17 cellular contexts compared by ENCODE assay signal in the genomic region with DNA sequence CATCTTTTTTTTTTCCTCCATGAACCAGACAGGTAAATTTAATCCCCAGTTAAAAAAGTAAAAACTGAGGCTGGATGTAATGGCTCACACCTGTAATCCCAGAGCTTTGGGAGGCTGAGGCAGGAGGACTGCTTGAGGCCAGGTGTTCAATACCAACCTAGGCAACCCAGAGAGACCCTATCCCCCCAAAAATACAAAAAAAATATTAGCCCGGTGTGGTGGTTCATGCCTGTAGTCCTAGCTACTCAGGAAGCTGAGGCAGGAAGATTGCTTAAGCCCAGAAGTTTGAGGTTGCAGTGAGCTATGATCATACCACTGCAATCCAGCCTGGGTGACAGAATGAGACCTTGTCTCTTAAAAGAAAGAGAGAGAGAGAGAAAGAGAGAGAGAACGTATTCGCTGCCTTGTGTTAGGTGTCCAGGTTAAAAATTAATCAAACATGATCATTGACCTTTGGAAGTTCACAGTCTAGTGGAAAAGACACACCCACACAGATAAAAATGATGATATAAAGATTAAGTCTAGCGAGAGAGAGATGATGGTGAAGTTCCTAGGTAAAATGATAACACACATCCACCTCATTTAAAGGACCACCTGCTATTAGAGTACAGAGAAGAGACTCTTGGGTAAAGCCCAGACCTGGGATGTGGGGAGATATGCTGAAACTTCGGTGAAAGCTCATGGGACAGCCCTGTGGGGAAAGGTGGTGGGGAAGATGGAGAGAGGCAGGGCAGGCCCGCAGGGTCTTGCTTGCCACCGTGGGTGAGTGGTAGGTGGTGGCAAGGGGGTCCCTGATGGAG. TPM values are rescaled to one million over a fixed set of nuclear protein-coding genes. Genes with fewer than 3 reads are reported as not detected.
DNase-seq lines count a peak whose midpoint lies in the region; ATAC-seq, FAIRE-seq and TF ChIP-seq lines count a peak whose summit lies in the region.
"Had no signal": no experiment of that assay in that cellular context is flagged by ENCODE, and none has a peak within 500 bp of the region (broad histone marks: within the 10 kb centered on the region; RNA-seq: fewer than 3 reads in every experiment).

No MANE protein-coding gene starts in this region.

- H3K27ac Mint-ChIP-seq in CD8-positive, alpha-beta T cell, result no peak overlapping the region

- H3K4me1 ChIP-seq in neutrophil (ENCODE audit: control insufficient read depth in 1 of 2, insufficient read depth in 1 of 2, low read depth in 1 of 2, low read length in 1 of 2) (peaks cover 22 to 30% of the 10 kb centered on the region in 2 experiments), ascending aorta (no peaks in the 10 kb centered on the region)
- no peaks in the 10 kb centered on the region for H3K4me1 ChIP-seq in CD8-positive, alpha-beta T cell (ENCODE audit: insufficient read depth, low read length)
- H3K4me1 ChIP-seq: sigmoid colon, SJCRH30 had no signal

- no peaks in the 10 kb centered on the region for H3K36me3 Mint-ChIP-seq in CD8-positive, alpha-beta T cell

- no peak overlapping the region for H3K4me3 ChIP-seq in neutrophil (ENCODE audit: low read depth in 1 of 2, low read length in 1 of 2)
- no peak overlapping the region for H3K4me3 ChIP-seq in CD8-positive, alpha-beta T cell (ENCODE audit: low read depth, low read length)
- H3K4me3 ChIP-seq in ascending aorta, result no peak overlapping the region
- H3K4me3 ChIP-seq: sigmoid colon, SJCRH30 had no signal

- H3K36me3 ChIP-seq in neutrophil, result no peaks in the 10 kb centered on the region
- H3K36me3 ChIP-seq in CD8-positive, alpha-beta T cell (ENCODE audit: insufficient read depth, low read length), result no peaks in the 10 kb centered on the region
- H3K36me3 ChIP-seq in ascending aorta, result no peaks in the 10 kb centered on the region
- H3K36me3 ChIP-seq: sigmoid colon, SJCRH30 had no signal

- peaks cover 2% of the 10 kb centered on the region for H3K27me3 Mint-ChIP-seq in CD8-positive, alpha-beta T cell (ENCODE audit: low read depth)

- H3K9me3 ChIP-seq in neutrophil, result no peaks in the 10 kb centered on the region
- no peaks in the 10 kb centered on the region for H3K9me3 ChIP-seq in CD8-positive, alpha-beta T cell (ENCODE audit: low read length)
- H3K9me3 ChIP-seq in ascending aorta, result no peaks in the 10 kb centered on the region
- H3K9me3 ChIP-seq: sigmoid colon, SJCRH30 had no signal

- H3K9me3 Mint-ChIP-seq in CD8-positive, alpha-beta T cell, result no peaks in the 10 kb centered on the region

- H3K4me1 Mint-ChIP-seq in CD8-positive, alpha-beta T cell (ENCODE audit: low read depth), result peaks cover 4% of the 10 kb centered on the region

- H3K27me3 ChIP-seq in neutrophil (no peaks in the 10 kb centered on the region), ascending aorta (no peaks in the 10 kb centered on the region)
- H3K27me3 ChIP-seq in CD8-positive, alpha-beta T cell (ENCODE audit: insufficient read depth, low read length), result no peaks in the 10 kb centered on the region
- H3K27me3 ChIP-seq: sigmoid colon, SJCRH30 had no signal

- CTCF ChIA-PET in CD8-positive, alpha-beta T cell (lab: Charles Lee), result interaction anchor here (0.7 to 2.4 kb wide), 4 partner anchors 11 to 27 kb away, joined by 3 to 8 read pairs (median 4); no protein-coding TSS in a partner anchor

- no peak overlapping the region for H3K4me3 Mint-ChIP-seq in CD8-positive, alpha-beta T cell

- TF ChIP-seq CTCF in neutrophil (IDR thresholded peaks at IDR 0.05) (no peak), ascending aorta (IDR thresholded peaks at IDR 0.05) (no peak)
- no peak for TF ChIP-seq CTCF in CD8-positive, alpha-beta T cell (IDR thresholded peaks at IDR 0.05)

- DNase-seq in Caki2 (ENCODE audit: low read depth) (peak; percentile 79), SW480 (ENCODE audit: low spot score) (peak; percentile 67), ascending aorta (ENCODE audit: low spot score in 2 of 2) (no peak)
- DNase-seq in CD8-positive, alpha-beta T cell, result no peak
- DNase-seq: activated CD4-positive, alpha-beta T cell treated with anti-CD3 and anti-CD28 coated beads for 48 hours; activated CD8-positive, alpha-beta memory T cell treated with anti-CD3 and anti-CD28 coated beads, Interleukin-2, amount 50 U/mL, for 48 hours; activated naive CD4-positive, alpha-beta T cell; NCI-H1436; NCI-H2171; sigmoid colon; SJCRH30; stimulated activated CD4-positive, alpha-beta T cell treated with anti-CD3 and anti-CD28 coated beads, Interleukin-1b, Interleukin-23, amount 100 ng/mL, for 48 hours had no signal

- ATAC-seq in GM18511 (IDR thresholded peaks at IDR 0.05; ENCODE audit: unreplicated experiment) (no peak), HG03342 (IDR thresholded peaks at IDR 0.05; ENCODE audit: unreplicated experiment) (no peak)
- no peak for ATAC-seq in CD8-positive, alpha-beta T cell

- H3K27ac ChIP-seq in neutrophil (peak overlapping the region; percentile 19), ascending aorta (no peak overlapping the region)
- no peak overlapping the region for H3K27ac ChIP-seq in CD8-positive, alpha-beta T cell (ENCODE audit: low read depth, low read length)
- H3K27ac ChIP-seq: sigmoid colon, SJCRH30 had no signal

- POLR2A ChIA-PET in CD8-positive, alpha-beta T cell (lab: Charles Lee), result no interaction called here

- FAIRE-seq in islet of Langerhans (lab: Jason Lieb, UNC), result peak; percentile 79
- FAIRE-seq: urothelium cell line had no signal

- in situ Hi-C loops in Caki2 (cut with HindIII; ENCODE audit: low pct_unique_long_range_greater_than_20kb, low sequenced_read_pairs), result no loop called here

- intact Hi-C loops in CD8-positive, alpha-beta T cell (cut with DNase I, micrococcal nuclease), result no loop called here
- intact Hi-C loops in ascending aorta (cut with DNase I), result no loop called here

RNA-seq across cellular contexts. Expression of a gene that starts 4.8 kb away (rescaled TPM):
- 1.1 and 2.5 TPM in 2 replicates for total RNA-seq in Caki2 (2014; rRNA removed; shearing (Covaris generic); ENCODE audit: low replicate concordance)
- total RNA-seq in CD8-positive, alpha-beta T cell, result not detected
- total RNA-seq in ascending aorta, result 10.4 TPM

Comparison
In these comparisons a context has a peak if more than half of its experiments do, and no peak if none do; other contexts are left out.
1. DNase-seq: peak in Caki2 (single experiment) and SW480 (single experiment); none in CD8-positive, alpha-beta T cell (0 of 7) and ascending aorta (0 of 2).